In genomic region chr1:70496181-70496580, GRCh38 we compare ENCODE assay signal across 27 cellular contexts.
"Had no signal": no experiment of that assay in that cellular context is flagged by ENCODE, and none has a peak within 500 bp of the region (broad histone marks: within the 10 kb centered on the region; RNA-seq: fewer than 3 reads in every experiment).

No MANE protein-coding gene starts in this region.

- ATAC-seq: activated T-cell treated with anti-CD3 and anti-CD28 coated beads, Interleukin-2, amount 50 U/mL, for 4 hours; activated T-helper 17 cell treated with anti-CD3 and anti-CD28 coated beads, Interleukin-2, amount 50 U/mL, for 72 hours; effector memory CD8-positive, alpha-beta T cell; foreskin keratinocyte; gastrocnemius medialis; WTC11 had no signal

- H3K27me3 ChIP-seq: brain microvascular endothelial cell, esophagus muscularis mucosa, foreskin keratinocyte, gastrocnemius medialis had no signal

- H3K4me3 ChIP-seq: esophagus muscularis mucosa, gastrocnemius medialis had no signal

- H3K36me3 ChIP-seq: brain microvascular endothelial cell, esophagus muscularis mucosa, gastrocnemius medialis had no signal

- H3K4me1 ChIP-seq: foreskin keratinocyte, gastrocnemius medialis had no signal

- DNase-seq: activated CD4-positive, alpha-beta memory T cell treated with anti-CD3 and anti-CD28 coated beads, Interleukin-2, amount 10 ng/mL, durations not matched to agents 7 days and 5 days; activated CD4-positive, alpha-beta T cell treated with anti-CD3 and anti-CD28 coated beads for 1 hour; activated CD4-positive, alpha-beta T cell treated with anti-CD3 and anti-CD28 coated beads for 4 hours; activated CD4-positive, alpha-beta T cell treated with anti-CD3 and anti-CD28 coated beads, Interleukin-2, amount 10 ng/mL, durations not matched to agents 7 days and 5 days; activated CD4-positive, alpha-beta T cell treated with anti-CD3 and anti-CD28 coated beads, Interleukin-2, amount 50 U/mL, for 4 hours; activated CD8-positive, alpha-beta memory T cell treated with anti-CD3 and anti-CD28 coated beads, Interleukin-2, amount 50 U/mL, for 48 hours; activated effector memory CD4-positive, alpha-beta T cell treated with Interleukin-2 at 50 U/mL for 16 hours; activated gamma-delta T cell treated with Interleukin-2 at 50 U/mL for 16 hours; activated naive CD4-positive, alpha-beta T cell treated with anti-CD3 and anti-CD28 coated beads, Interleukin-2, amount 50 U/mL, for 16 hours; activated naive CD4-positive, alpha-beta T cell treated with Interleukin-2 at 50 U/mL for 16 hours; activated T-cell treated with anti-CD3 and anti-CD28 coated beads, Interleukin-2, amount 50 U/mL, for 4 hours; amniotic stem cell; anterior cingulate cortex; brain microvascular endothelial cell; cortex of kidney; dermis blood vessel endothelial cell; effector CD4-positive, alpha-beta T cell; effector memory CD8-positive, alpha-beta T cell; erythroblast; foreskin keratinocyte; gastrocnemius medialis; glutamatergic neuron; T-helper 2 cell had no signal

- H3K27ac ChIP-seq: brain microvascular endothelial cell, esophagus muscularis mucosa, foreskin keratinocyte, gastrocnemius medialis, VCaP had no signal

- H3K9me3 ChIP-seq: esophagus muscularis mucosa, gastrocnemius medialis had no signal
